Comparison of ENCODE assay signal across 8 cellular contexts in genomic region chr3:10008588-10009344, GRCh38. TPM values are rescaled to one million over a fixed set of nuclear protein-coding genes. Genes with fewer than 3 reads are reported as not detected.
A peak's percentile ranks its signal among the peaks of the same experiment; 100 is the strongest.
DNase-seq lines count a peak whose midpoint lies in the region; ATAC-seq and TF ChIP-seq lines count a peak whose summit lies in the region.

No MANE protein-coding gene starts in this region.

- no peaks in the 10 kb centered on the region for H3K27me3 Mint-ChIP-seq in activated T-cell treated with anti-CD3 and anti-CD28 coated beads, Interleukin-2, amount 50 U/mL, for 4 hours (ENCODE audit: low read depth)

- peaks cover 25% of the 10 kb centered on the region for H3K4me1 Mint-ChIP-seq in activated T-cell treated with anti-CD3 and anti-CD28 coated beads, Interleukin-2, amount 50 U/mL, for 4 hours (ENCODE audit: low read depth)

- DNase-seq in NCI-H82 (lab: John Stamatoyannopoulos, UW) (peak; percentile 64), NCI-H82 treated with DMSO at 0.1 percent for 48 hours (lab: John Stamatoyannopoulos, UW; ENCODE audit: unreplicated experiment) (no peak), esophagus muscularis mucosa (ENCODE audit: extremely low spot score) (peak; percentile 98)
- DNase-seq in activated T-cell treated with anti-CD3 and anti-CD28 coated beads, Interleukin-2, amount 50 U/mL, for 4 hours: peak; percentile 72
- DNase-seq in stimulated activated CD8-positive, alpha-beta memory T cell treated with anti-CD3 and anti-CD28 coated beads, Interleukin-4, amount 100 ng/mL, for 4 hours (ENCODE audit: low read depth in 2 of 2, low spot score in 1 of 2): peak; percentile 52 to 54

- no peak for TF ChIP-seq CTCF in OCI-LY1 (IDR thresholded peaks at IDR 0.05; ENCODE audit: low read length)
- TF ChIP-seq CTCF in esophagus muscularis mucosa (IDR thresholded peaks at IDR 0.05): no peak

- TF ChIP-seq POLR2A in esophagus muscularis mucosa (IDR thresholded peaks at IDR 0.05; ENCODE audit: low read depth): no peak

- peaks cover 52% of the 10 kb centered on the region for H3K4me1 ChIP-seq in OCI-LY1 (ENCODE audit: insufficient read depth, low read length, severe bottlenecking)
- peaks cover 30 to 40% (median 36%) of the 10 kb centered on the region in 4 donors for H3K4me1 ChIP-seq in esophagus muscularis mucosa
- peaks cover 21% of the 10 kb centered on the region for H3K4me1 ChIP-seq in mucosa of stomach (ENCODE audit: control insufficient read depth, insufficient read depth, low read length)

- peak overlapping the region; percentile 73 for H3K4me3 Mint-ChIP-seq in activated T-cell treated with anti-CD3 and anti-CD28 coated beads, Interleukin-2, amount 50 U/mL, for 4 hours

- no peaks in the 10 kb centered on the region for H3K9me3 Mint-ChIP-seq in activated T-cell treated with anti-CD3 and anti-CD28 coated beads, Interleukin-2, amount 50 U/mL, for 4 hours

- no peak overlapping the region for H2AFZ ChIP-seq in OCI-LY1 (ENCODE audit: low read length)

- H3K9me3 ChIP-seq in OCI-LY1 (ENCODE audit: low read length): no peaks in the 10 kb centered on the region
- no peaks in the 10 kb centered on the region for H3K9me3 ChIP-seq in esophagus muscularis mucosa
- H3K9me3 ChIP-seq in mucosa of stomach (ENCODE audit: control insufficient read depth, low read length): no peaks in the 10 kb centered on the region

- H3K27ac ChIP-seq in OCI-LY1 (ENCODE audit: low read depth, low read length, poor library complexity, severe bottlenecking) (peak overlapping the region; percentile 45), esophagus muscularis mucosa (replicated peaks in 1 of 4) (peak overlapping the region; percentile 60 to 89 (median 68))

- H3K9ac ChIP-seq in OCI-LY1 (ENCODE audit: low read length) (peak overlapping the region; percentile 67), mucosa of stomach (ENCODE audit: low read length) (peak overlapping the region; percentile 89)

- H4K20me1 ChIP-seq in OCI-LY1 (ENCODE audit: insufficient read depth, low read length): no peaks in the 10 kb centered on the region

- intact Hi-C loops in esophagus muscularis mucosa (cut with DNase I): no loop called here

- H3K36me3 ChIP-seq in OCI-LY1 (ENCODE audit: insufficient read depth, low read length) (peaks cover 2% of the 10 kb centered on the region; the same call in 1 of the 2 replicates), esophagus muscularis mucosa (peaks cover 0 to under 1% (median 0%) of the 10 kb centered on the region in 4 donors), mucosa of stomach (ENCODE audit: control insufficient read depth, insufficient read depth, low read length) (no peaks in the 10 kb centered on the region)

- no peaks in the 10 kb centered on the region for H3F3A ChIP-seq in OCI-LY1 (ENCODE audit: insufficient read depth, low read length)

- TF ChIP-seq EP300 in esophagus muscularis mucosa (IDR thresholded peaks at IDR 0.05): no peak

- no peaks in the 10 kb centered on the region for H3K79me2 ChIP-seq in OCI-LY1 (ENCODE audit: insufficient read depth, low read length)

- peak; percentile 51 for ATAC-seq in HG03097 (IDR thresholded peaks at IDR 0.05; ENCODE audit: low FRiP score, unreplicated experiment)
- peak; percentile 78 to 84 for ATAC-seq in activated T-cell treated with anti-CD3 and anti-CD28 coated beads, Interleukin-2, amount 50 U/mL, for 4 hours

- H3K36me3 Mint-ChIP-seq in activated T-cell treated with anti-CD3 and anti-CD28 coated beads, Interleukin-2, amount 50 U/mL, for 4 hours (ENCODE audit: insufficient read depth): no peaks in the 10 kb centered on the region

- H3K27me3 ChIP-seq in OCI-LY1 (ENCODE audit: insufficient read depth, low read length): no peaks in the 10 kb centered on the region
- H3K27me3 ChIP-seq in esophagus muscularis mucosa: no peaks in the 10 kb centered on the region
- H3K27me3 ChIP-seq in mucosa of stomach (ENCODE audit: control insufficient read depth, insufficient read depth, low read length): no peaks in the 10 kb centered on the region

- 10% methylated on average over 16 of the region's 23 CpGs for WGBS in esophagus muscularis mucosa

- H3K4me3 ChIP-seq in OCI-LY1 (ENCODE audit: low read depth, low read length, poor library complexity, severe bottlenecking) (peak overlapping the region; percentile 63), esophagus muscularis mucosa (peak overlapping the region; percentile 52 to 68 (median 57)), mucosa of stomach (ENCODE audit: low read length) (peak overlapping the region; percentile 93)

- H3K9me2 ChIP-seq in OCI-LY1 (ENCODE audit: low read depth, low read length): no peaks in the 10 kb centered on the region

- H3K4me2 ChIP-seq in OCI-LY1 (ENCODE audit: low read length): peak overlapping the region; percentile 89

RNA-seq across cellular contexts. Expression of gene FANCD2, which starts 17.5 kb away (rescaled TPM):
- total RNA-seq in activated T-cell treated with anti-CD3 and anti-CD28 coated beads, Interleukin-2, amount 50 U/mL, for 4 hours: 10 to 100 TPM; 33.8 to 34.8 (median 34.5) TPM
- total RNA-seq in esophagus muscularis mucosa: 1 to 10 TPM in 2 of 4 donors, under 1 TPM in 2; 0.52 to 2.3 (median 1.1) TPM

RNA-seq across cellular contexts. Expression of gene EMC3, which starts 22.1 kb away (rescaled TPM):
- 10 to 100 TPM; 47.1 to 58.8 (median 47.7) TPM for total RNA-seq in activated T-cell treated with anti-CD3 and anti-CD28 coated beads, Interleukin-2, amount 50 U/mL, for 4 hours
- total RNA-seq in esophagus muscularis mucosa: 10 to 100 TPM; 36.5 to 72.6 (median 56.1) TPM

RNA-seq across cellular contexts. Expression of gene PRRT3, which starts 56.6 kb away (rescaled TPM):
- total RNA-seq in activated T-cell treated with anti-CD3 and anti-CD28 coated beads, Interleukin-2, amount 50 U/mL, for 4 hours: 1 to 10 TPM; 6.7 to 7.6 (median 7.5) TPM
- total RNA-seq in esophagus muscularis mucosa: 1 to 10 TPM in 3 of 4 donors, under 1 TPM in 1; 0.83 to 2.5 (median 2.0) TPM

Comparison
In these comparisons a context has a peak if more than half of its experiments do, and no peak if none do; other contexts are left out.
1. RNA of gene FANCD2, which starts 17.5 kb away (total RNA-seq): 33.8 to 34.8 TPM in activated T-cell treated with anti-CD3 and anti-CD28 coated beads, Interleukin-2, amount 50 U/mL, for 4 hours; 0.52 to 2.3 TPM in esophagus muscularis mucosa; every median in the first group is over 10 times any median in the second.
2. Peak in every context shown above with its lines, with median percentiles within 50 percentile points of each other: H3K4me3 ChIP-seq.